In genomic region chr13:113437408-113438010, GRCh38 we compare ENCODE assay signal across 16 cellular contexts. TPM values are rescaled to one million over a fixed set of nuclear protein-coding genes. Genes with fewer than 3 reads are reported as not detected.
DNase-seq lines count a peak whose midpoint lies in the region; TF ChIP-seq lines count a peak whose summit lies in the region.
"Had no signal": no experiment of that assay in that cellular context is flagged by ENCODE, and none has a peak within 500 bp of the region (broad histone marks: within the 10 kb centered on the region; RNA-seq: fewer than 3 reads in every experiment).

No MANE protein-coding gene starts in this region.

- H3K9me3 Mint-ChIP-seq in progenitor cell of endocrine pancreas (ENCODE audit: low read depth) = peaks cover under 1% of the 10 kb centered on the region
- H3K9me3 Mint-ChIP-seq: activated T-helper 1 cell treated with anti-CD3 and anti-CD28 coated beads, Interleukin-12 subunit alpha, Interleukin-12 subunit beta, Interleukin-2, Interleukin-4 antibody, amounts not matched to agents 30 ng/mL and 10 ng/mL and 1 ng/mL, durations not matched to agents 14 hours and 24 hours and 36 hours had no signal

- TF ChIP-seq CTCF in left ventricle myocardium inferior (IDR thresholded peaks at IDR 0.05; ENCODE audit: borderline replicate concordance) (no peak), progenitor cell of endocrine pancreas (IDR thresholded peaks at IDR 0.05; ENCODE audit: unreplicated experiment) (no peak), tibial artery (IDR thresholded peaks at IDR 0.05) (no peak), GM10266 (IDR thresholded peaks at IDR 0.05; ENCODE audit: control insufficient read depth, insufficient read depth, low read depth, missing control alignments) (no peak)

- H3K36me3 ChIP-seq in left ventricle myocardium inferior (peaks cover 54% of the 10 kb centered on the region), tibial artery (peaks cover 0 to 17% (median 4%) of the 10 kb centered on the region in 3 donors)
- H3K36me3 ChIP-seq: esophagus squamous epithelium, uterus had no signal

- H3K27ac ChIP-seq in left ventricle myocardium inferior (replicated peaks) = peak overlapping the region; percentile 54
- H3K27ac ChIP-seq in tibial artery = no peak overlapping the region
- H3K27ac ChIP-seq: esophagus squamous epithelium, uterus had no signal

- H3K36me3 Mint-ChIP-seq in progenitor cell of endocrine pancreas (ENCODE audit: insufficient read depth) = peaks cover 18% of the 10 kb centered on the region

- H3K27me3 Mint-ChIP-seq in progenitor cell of endocrine pancreas = no peaks in the 10 kb centered on the region
- H3K27me3 Mint-ChIP-seq: CD4-positive, CD25-positive, alpha-beta regulatory T cell; memory B cell; T-helper 17 cell had no signal

- H3K27ac Mint-ChIP-seq in progenitor cell of endocrine pancreas = peak overlapping the region; percentile 92
- H3K27ac Mint-ChIP-seq: activated T-helper 1 cell treated with anti-CD3 and anti-CD28 coated beads, Interleukin-12 subunit alpha, Interleukin-12 subunit beta, Interleukin-2, Interleukin-4 antibody, amounts not matched to agents 30 ng/mL and 10 ng/mL and 1 ng/mL, durations not matched to agents 14 hours and 24 hours and 36 hours; memory B cell; T-helper 17 cell had no signal

- no peak overlapping the region for H3K4me3 Mint-ChIP-seq in progenitor cell of endocrine pancreas (ENCODE audit: low read depth)
- H3K4me3 Mint-ChIP-seq: activated T-helper 1 cell treated with anti-CD3 and anti-CD28 coated beads, Interleukin-12 subunit alpha, Interleukin-12 subunit beta, Interleukin-2, Interleukin-4 antibody, amounts not matched to agents 30 ng/mL and 10 ng/mL and 1 ng/mL, durations not matched to agents 14 hours and 24 hours and 36 hours; memory B cell; T-helper 17 cell had no signal

- no peaks in the 10 kb centered on the region for H3K27me3 ChIP-seq in left ventricle myocardium inferior (ENCODE audit: low read depth)
- H3K27me3 ChIP-seq in tibial artery = no peaks in the 10 kb centered on the region
- H3K27me3 ChIP-seq: esophagus squamous epithelium, uterus had no signal

- peak; percentile 12 for DNase-seq in EL
- peak; percentile 25 for DNase-seq in NCI-H774 (lab: John Stamatoyannopoulos, UW)
- no peak for DNase-seq in left ventricle myocardium inferior
- no peak for DNase-seq in progenitor cell of endocrine pancreas (ENCODE audit: low spot score, unreplicated experiment)
- no peak for DNase-seq in tibial artery
- DNase-seq in GM10266 (ENCODE audit: extremely low spot score) = no peak
- no peak for DNase-seq in stimulated activated CD4-positive, alpha-beta T cell treated with anti-CD3 and anti-CD28 coated beads, Interleukin-4, amount 100 ng/mL, for 1 hour
- DNase-seq: activated CD4-positive, alpha-beta T cell treated with anti-CD3 and anti-CD28 coated beads, Interleukin-2, amount 50 U/mL, for 1 hour; anterior cingulate cortex; CD4-positive, CD25-positive, alpha-beta regulatory T cell; esophagus squamous epithelium; NCI-H1092 treated with DMSO at 0.1 percent for 48 hours; T-helper 17 cell; uterus had no signal

- intact Hi-C loops in left ventricle myocardium inferior (cut with micrococcal nuclease) (no loop called here), tibial artery (cut with DNase I; ENCODE audit: low total_unique reads) (no loop called here)

- H3K4me3 ChIP-seq in left ventricle myocardium inferior = no peak overlapping the region
- no peak overlapping the region for H3K4me3 ChIP-seq in tibial artery
- H3K4me3 ChIP-seq: esophagus squamous epithelium, uterus had no signal

- H3K4me1 Mint-ChIP-seq in progenitor cell of endocrine pancreas (ENCODE audit: low read depth) = peaks cover 7% of the 10 kb centered on the region
- H3K4me1 Mint-ChIP-seq: CD4-positive, CD25-positive, alpha-beta regulatory T cell had no signal

- peaks cover 6% of the 10 kb centered on the region for H3K4me1 ChIP-seq in left ventricle myocardium inferior
- H3K4me1 ChIP-seq in tibial artery = no peaks in the 10 kb centered on the region
- H3K4me1 ChIP-seq: esophagus squamous epithelium, uterus had no signal

- H3K9me3 ChIP-seq in left ventricle myocardium inferior (replicated peaks) (no peaks in the 10 kb centered on the region), tibial artery (no peaks in the 10 kb centered on the region)
- H3K9me3 ChIP-seq: esophagus squamous epithelium, uterus had no signal

RNA-seq across cellular contexts. Expression of gene ADPRHL1, which starts 15.8 kb away (rescaled TPM):
- total RNA-seq in left ventricle myocardium inferior = 484 TPM
- total RNA-seq in progenitor cell of endocrine pancreas = 5.2 and 6.8 TPM in 2 replicates

RNA-seq across cellular contexts. Expression of gene DCUN1D2, which starts 53.0 kb away (rescaled TPM):
- 196 TPM for total RNA-seq in left ventricle myocardium inferior
- 44.9 and 51.2 TPM in 2 replicates for total RNA-seq in progenitor cell of endocrine pancreas

Comparison
In these comparisons a context has a peak if more than half of its experiments do, and no peak if none do; other contexts are left out.
1. DNase-seq: peak in EL (single experiment) and NCI-H774 (single experiment); none in left ventricle myocardium inferior (single experiment), progenitor cell of endocrine pancreas (single experiment), tibial artery (0 of 2), GM10266 (single experiment) and stimulated activated CD4-positive, alpha-beta T cell treated with anti-CD3 and anti-CD28 coated beads, Interleukin-4, amount 100 ng/mL, for 1 hour (single experiment).
2. RNA of gene ADPRHL1, which starts 15.8 kb away (total RNA-seq): 484 TPM in left ventricle myocardium inferior (single experiment); 5.2 to 6.8 TPM in progenitor cell of endocrine pancreas; every median in the first group is over 10 times any median in the second.